ENCODE assay signal across 1 cellular context in genomic region chr10:73892314-73893080, GRCh38.
TF ChIP-seq lines count a peak whose summit lies in the region.

No MANE protein-coding gene starts in this region.

TF ChIP-seq in K562, 482 proteins besides CTCF, POLR2A, EP300 and RAD21 (continued from another document):
- TF ChIP-seq ZBTB49 (CRISPR knock-in tag; IDR thresholded peaks at IDR 0.05; ENCODE audit: borderline replicate concordance) = no peak
- TF ChIP-seq CTBP1 (IDR thresholded peaks at IDR 0.05; ENCODE audit: borderline replicate concordance) = no peak
- no peak for TF ChIP-seq NFIC (IDR thresholded peaks at IDR 0.05)
- TF ChIP-seq CXXC5 (CRISPR knock-in tag; IDR thresholded peaks at IDR 0.05) = peak; percentile 49; the same call in 1 of the 2 replicates
- no peak for TF ChIP-seq MBD2 (IDR thresholded peaks at IDR 0.05; ENCODE audit: borderline replicate concordance, low read depth)
- 0 out of 2 replicates have a peak, but pooled peaks have one; percentile 17 for TF ChIP-seq ZEB2 (IDR thresholded peaks at IDR 0.05)
- no peak for TF ChIP-seq EHMT2 (IDR thresholded peaks at IDR 0.05)
- no peak for TF ChIP-seq NFRKB (IDR thresholded peaks at IDR 0.05; ENCODE audit: low read depth)
- no peak for TF ChIP-seq U2AF1 (optimal IDR thresholded peaks at IDR 0.05; ENCODE audit: low read depth, low read length)
- TF ChIP-seq VEZF1 (CRISPR knock-in tag; IDR thresholded peaks at IDR 0.05) = no peak
- TF ChIP-seq ZNF121 (CRISPR knock-in tag; conservative IDR thresholded peaks at IDR 0.05) = no peak
- TF ChIP-seq ATF4 (CRISPR knock-in tag; IDR thresholded peaks at IDR 0.05) = no peak
- TF ChIP-seq, protein P1, sequence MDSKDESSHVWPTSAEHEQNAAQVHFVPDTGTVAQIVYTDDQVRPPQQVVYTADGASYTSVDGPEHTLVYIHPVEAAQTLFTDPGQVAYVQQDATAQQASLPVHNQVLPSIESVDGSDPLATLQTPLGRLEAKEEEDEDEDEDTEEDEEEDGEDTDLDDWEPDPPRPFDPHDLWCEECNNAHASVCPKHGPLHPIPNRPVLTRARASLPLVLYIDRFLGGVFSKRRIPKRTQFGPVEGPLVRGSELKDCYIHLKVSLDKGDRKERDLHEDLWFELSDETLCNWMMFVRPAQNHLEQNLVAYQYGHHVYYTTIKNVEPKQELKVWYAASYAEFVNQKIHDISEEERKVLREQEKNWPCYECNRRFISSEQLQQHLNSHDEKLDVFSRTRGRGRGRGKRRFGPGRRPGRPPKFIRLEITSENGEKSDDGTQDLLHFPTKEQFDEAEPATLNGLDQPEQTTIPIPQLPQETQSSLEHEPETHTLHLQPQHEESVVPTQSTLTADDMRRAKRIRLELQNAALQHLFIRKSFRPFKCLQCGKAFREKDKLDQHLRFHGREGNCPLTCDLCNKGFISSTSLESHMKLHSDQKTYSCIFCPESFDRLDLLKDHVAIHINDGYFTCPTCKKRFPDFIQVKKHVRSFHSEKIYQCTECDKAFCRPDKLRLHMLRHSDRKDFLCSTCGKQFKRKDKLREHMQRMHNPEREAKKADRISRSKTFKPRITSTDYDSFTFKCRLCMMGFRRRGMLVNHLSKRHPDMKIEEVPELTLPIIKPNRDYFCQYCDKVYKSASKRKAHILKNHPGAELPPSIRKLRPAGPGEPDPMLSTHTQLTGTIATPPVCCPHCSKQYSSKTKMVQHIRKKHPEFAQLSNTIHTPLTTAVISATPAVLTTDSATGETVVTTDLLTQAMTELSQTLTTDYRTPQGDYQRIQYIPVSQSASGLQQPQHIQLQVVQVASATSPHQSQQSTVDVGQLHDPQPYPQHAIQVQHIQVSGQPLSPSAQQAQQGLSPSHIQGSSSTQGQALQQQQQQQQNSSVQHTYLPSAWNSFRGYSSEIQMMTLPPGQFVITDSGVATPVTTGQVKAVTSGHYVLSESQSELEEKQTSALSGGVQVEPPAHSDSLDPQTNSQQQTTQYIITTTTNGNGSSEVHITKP (IDR thresholded peaks at IDR 0.05; ENCODE audit: partially characterized antibody) = peak; percentile 9
- TF ChIP-seq ATF3 (IDR thresholded peaks at IDR 0.05) = peak; percentile 68
- TF ChIP-seq ATF3 (CRISPR knock-in tag; conservative IDR thresholded peaks at IDR 0.05) = no peak
- 0 out of 2 replicates have a peak, but pooled peaks have one; percentile 4 for TF ChIP-seq HMGXB4 (CRISPR knock-in tag; IDR thresholded peaks at IDR 0.05)
- TF ChIP-seq PHF21A (IDR thresholded peaks at IDR 0.05; ENCODE audit: borderline replicate concordance, low read depth) = no peak
- TF ChIP-seq SOX6 (IDR thresholded peaks at IDR 0.05) = peak; percentile 61; the same call in 1 of the 2 replicates
- no peak for TF ChIP-seq STAT5A (IDR thresholded peaks at IDR 0.05; ENCODE audit: borderline replicate concordance, low read length)
- 0 out of 2 replicates have a peak, but pooled peaks have one; percentile 15 for TF ChIP-seq ATF7 (IDR thresholded peaks at IDR 0.05)
- TF ChIP-seq SMAD2 (IDR thresholded peaks at IDR 0.05; ENCODE audit: low read depth, low read length) = no peak
- TF ChIP-seq EP400 (IDR thresholded peaks at IDR 0.05) = no peak
- TF ChIP-seq, protein P2, sequence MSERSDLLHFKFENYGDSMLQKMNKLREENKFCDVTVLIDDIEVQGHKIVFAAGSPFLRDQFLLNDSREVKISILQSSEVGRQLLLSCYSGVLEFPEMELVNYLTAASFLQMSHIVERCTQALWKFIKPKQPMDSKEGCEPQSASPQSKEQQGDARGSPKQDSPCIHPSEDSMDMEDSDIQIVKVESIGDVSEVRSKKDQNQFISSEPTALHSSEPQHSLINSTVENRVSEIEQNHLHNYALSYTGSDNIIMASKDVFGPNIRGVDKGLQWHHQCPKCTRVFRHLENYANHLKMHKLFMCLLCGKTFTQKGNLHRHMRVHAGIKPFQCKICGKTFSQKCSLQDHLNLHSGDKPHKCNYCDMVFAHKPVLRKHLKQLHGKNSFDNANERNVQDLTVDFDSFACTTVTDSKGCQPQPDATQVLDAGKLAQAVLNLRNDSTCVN (CRISPR knock-in tag; IDR thresholded peaks at IDR 0.05) = no peak
- no peak for TF ChIP-seq MLLT1 (IDR thresholded peaks at IDR 0.05)
- no peak for TF ChIP-seq MYBL2 (IDR thresholded peaks at IDR 0.05; ENCODE audit: low read depth)
- no peak for TF ChIP-seq MYBL2 (CRISPR knock-in tag; IDR thresholded peaks at IDR 0.05; ENCODE audit: borderline replicate concordance)
- TF ChIP-seq SNRNP70 (optimal IDR thresholded peaks at IDR 0.05; ENCODE audit: low read depth, low read length) = no peak
- TF ChIP-seq, protein P3, sequence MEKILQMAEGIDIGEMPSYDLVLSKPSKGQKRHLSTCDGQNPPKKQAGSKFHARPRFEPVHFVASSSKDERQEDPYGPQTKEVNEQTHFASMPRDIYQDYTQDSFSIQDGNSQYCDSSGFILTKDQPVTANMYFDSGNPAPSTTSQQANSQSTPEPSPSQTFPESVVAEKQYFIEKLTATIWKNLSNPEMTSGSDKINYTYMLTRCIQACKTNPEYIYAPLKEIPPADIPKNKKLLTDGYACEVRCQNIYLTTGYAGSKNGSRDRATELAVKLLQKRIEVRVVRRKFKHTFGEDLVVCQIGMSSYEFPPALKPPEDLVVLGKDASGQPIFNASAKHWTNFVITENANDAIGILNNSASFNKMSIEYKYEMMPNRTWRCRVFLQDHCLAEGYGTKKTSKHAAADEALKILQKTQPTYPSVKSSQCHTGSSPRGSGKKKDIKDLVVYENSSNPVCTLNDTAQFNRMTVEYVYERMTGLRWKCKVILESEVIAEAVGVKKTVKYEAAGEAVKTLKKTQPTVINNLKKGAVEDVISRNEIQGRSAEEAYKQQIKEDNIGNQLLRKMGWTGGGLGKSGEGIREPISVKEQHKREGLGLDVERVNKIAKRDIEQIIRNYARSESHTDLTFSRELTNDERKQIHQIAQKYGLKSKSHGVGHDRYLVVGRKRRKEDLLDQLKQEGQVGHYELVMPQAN (IDR thresholded peaks at IDR 0.05; ENCODE audit: borderline replicate concordance) = no peak
- TF ChIP-seq PHF8 (IDR thresholded peaks at IDR 0.05; ENCODE audit: borderline replicate concordance, low read length) = no peak
